29 cellular contexts compared by ENCODE assay signal in the genomic region with DNA sequence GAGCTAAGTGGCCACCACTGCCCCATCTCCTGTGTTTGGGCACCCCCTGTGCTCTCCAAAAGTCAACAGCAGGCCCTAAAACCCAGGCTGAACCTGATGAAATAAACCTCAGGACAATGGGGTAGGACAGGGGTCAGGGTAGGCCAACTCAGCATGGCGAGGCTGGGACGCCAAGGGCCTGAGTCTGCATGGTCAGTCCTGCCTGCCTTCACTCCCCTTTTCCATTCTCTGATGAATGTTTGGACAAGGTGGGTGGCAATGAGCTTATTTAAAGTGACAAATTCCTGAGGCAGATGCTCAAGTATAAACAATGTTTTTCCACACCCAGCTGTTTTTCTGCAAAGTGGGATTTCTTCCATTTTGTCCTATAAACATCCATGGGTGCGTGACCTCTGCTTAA. TPM values are rescaled to one million over a fixed set of nuclear protein-coding genes. Genes with fewer than 3 reads are reported as not detected.
"Had no signal": no experiment of that assay in that cellular context is flagged by ENCODE, and none has a peak within 500 bp of the region (broad histone marks: within the 10 kb centered on the region; RNA-seq: fewer than 3 reads in every experiment).

No MANE protein-coding gene starts in this region.

- H3K27ac ChIP-seq: ascending aorta, cardiac muscle cell, colonic mucosa, esophagus squamous epithelium had no signal

- FAIRE-seq: frontal cortex had no signal

- H3K9me3 ChIP-seq: ascending aorta, colonic mucosa, esophagus squamous epithelium had no signal

- H3K4me1 ChIP-seq: ascending aorta, breast epithelium, colonic mucosa, esophagus squamous epithelium had no signal

- H3K4me3 ChIP-seq: ascending aorta, breast epithelium, cardiac muscle cell, colonic mucosa, esophagus squamous epithelium had no signal

- H3K36me3 Mint-ChIP-seq: activated naive CD4-positive, alpha-beta T cell treated with anti-CD3 and anti-CD28 coated beads, Interleukin-2, amount 10 ng/mL, durations not matched to agents 7 days and 5 days; activated naive CD4-positive, alpha-beta T cell treated with anti-CD3 and anti-CD28 coated beads, Interleukin-2, amount 50 U/mL, for 72 hours; activated naive CD8-positive, alpha-beta T cell treated with anti-CD3 and anti-CD28 coated beads, Interleukin-2, amount 10 ng/mL, durations not matched to agents 7 days and 5 days; brain had no signal

- H3K4me3 Mint-ChIP-seq: activated naive CD4-positive, alpha-beta T cell treated with anti-CD3 and anti-CD28 coated beads, Interleukin-2, amount 10 ng/mL, durations not matched to agents 7 days and 5 days; activated naive CD8-positive, alpha-beta T cell treated with anti-CD3 and anti-CD28 coated beads, Interleukin-2, amount 10 ng/mL, durations not matched to agents 7 days and 5 days; activated T-cell treated with anti-CD3 and anti-CD28 coated beads, Interleukin-2, amount 50 U/mL, for 24 hours; activated T-cell treated with anti-CD3 and anti-CD28 coated beads, Interleukin-2, amount 50 U/mL, for 72 hours; brain; T-helper 17 cell; T-helper 2 cell treated with Interferon-gamma antibody and Interleukin-4, amounts not matched to agents 5 μg/mL and 100 μg/mL, for 36 hours had no signal

- H3K27me3 ChIP-seq: ascending aorta, breast epithelium, cardiac muscle cell, colonic mucosa, esophagus squamous epithelium had no signal

- DNase-seq: activated CD4-positive, alpha-beta T cell treated with anti-CD3 and anti-CD28 coated beads for 48 hours; activated CD4-positive, alpha-beta T cell treated with anti-CD3 and anti-CD28 coated beads, Interleukin-2, amount 50 U/mL, for 1 hour; activated CD4-positive, alpha-beta T cell treated with anti-CD3 and anti-CD28 coated beads, Interleukin-2, amount 50 U/mL, for 48 hours; activated CD8-positive, alpha-beta memory T cell treated with anti-CD3 and anti-CD28 coated beads, Interleukin-2, amount 50 U/mL, for 48 hours; activated gamma-delta T cell; activated naive CD4-positive, alpha-beta T cell; activated naive CD4-positive, alpha-beta T cell treated with anti-CD3 and anti-CD28 coated beads, Interleukin-2, amount 10 ng/mL, durations not matched to agents 7 days and 5 days; activated naive CD8-positive, alpha-beta T cell treated with anti-CD3 and anti-CD28 coated beads, Interleukin-2, amount 10 ng/mL, durations not matched to agents 7 days and 5 days; activated T-cell treated with anti-CD3 and anti-CD28 coated beads for 4 hours; activated T-cell treated with anti-CD3 and anti-CD28 coated beads, Interleukin-2, amount 50 U/mL, for 24 hours; activated T-cell treated with anti-CD3 and anti-CD28 coated beads, Interleukin-2, amount 50 U/mL, for 72 hours; central memory CD4-positive, alpha-beta T cell; cerebellar nuclear complex; colonic mucosa; effector CD8-positive, alpha-beta T cell; erythroblast; esophagus squamous epithelium; foreskin fibroblast; T-helper 1 cell; T-helper 17 cell; T1000 had no signal

- H3K36me3 ChIP-seq: ascending aorta, breast epithelium, cardiac muscle cell, colonic mucosa, esophagus squamous epithelium had no signal

- H3K27ac Mint-ChIP-seq: activated naive CD4-positive, alpha-beta T cell treated with anti-CD3 and anti-CD28 coated beads, Interleukin-2, amount 10 ng/mL, durations not matched to agents 7 days and 5 days; activated naive CD4-positive, alpha-beta T cell treated with anti-CD3 and anti-CD28 coated beads, Interleukin-2, amount 50 U/mL, for 72 hours; activated naive CD8-positive, alpha-beta T cell treated with anti-CD3 and anti-CD28 coated beads, Interleukin-2, amount 10 ng/mL, durations not matched to agents 7 days and 5 days; activated T-cell treated with anti-CD3 and anti-CD28 coated beads, Interleukin-2, amount 50 U/mL, for 24 hours; activated T-cell treated with anti-CD3 and anti-CD28 coated beads, Interleukin-2, amount 50 U/mL, for 72 hours; brain; T-helper 17 cell; T-helper 2 cell treated with Interferon-gamma antibody and Interleukin-4, amounts not matched to agents 5 μg/mL and 100 μg/mL, for 36 hours had no signal

- ATAC-seq: activated naive CD4-positive, alpha-beta T cell treated with anti-CD3 and anti-CD28 coated beads, Interleukin-2, amount 50 U/mL, for 72 hours; activated T-cell treated with anti-CD3 and anti-CD28 coated beads, Interleukin-2, amount 50 U/mL, for 72 hours; T-helper 17 cell had no signal

- H3K27me3 Mint-ChIP-seq: activated naive CD8-positive, alpha-beta T cell treated with anti-CD3 and anti-CD28 coated beads, Interleukin-2, amount 10 ng/mL, durations not matched to agents 7 days and 5 days had no signal

- H3K9me3 Mint-ChIP-seq: activated naive CD4-positive, alpha-beta T cell treated with anti-CD3 and anti-CD28 coated beads, Interleukin-2, amount 10 ng/mL, durations not matched to agents 7 days and 5 days; activated naive CD8-positive, alpha-beta T cell treated with anti-CD3 and anti-CD28 coated beads, Interleukin-2, amount 10 ng/mL, durations not matched to agents 7 days and 5 days; activated T-cell treated with anti-CD3 and anti-CD28 coated beads, Interleukin-2, amount 50 U/mL, for 24 hours; activated T-cell treated with anti-CD3 and anti-CD28 coated beads, Interleukin-2, amount 50 U/mL, for 72 hours; T-helper 2 cell treated with Interferon-gamma antibody and Interleukin-4, amounts not matched to agents 5 μg/mL and 100 μg/mL, for 36 hours had no signal

- H3K4me1 Mint-ChIP-seq: activated naive CD4-positive, alpha-beta T cell treated with anti-CD3 and anti-CD28 coated beads, Interleukin-2, amount 10 ng/mL, durations not matched to agents 7 days and 5 days; activated naive CD8-positive, alpha-beta T cell treated with anti-CD3 and anti-CD28 coated beads, Interleukin-2, amount 10 ng/mL, durations not matched to agents 7 days and 5 days; brain; T-helper 17 cell had no signal

RNA-seq across cellular contexts. Expression of a gene that starts 47.2 kb away (rescaled TPM):
- total RNA-seq: activated naive CD4-positive, alpha-beta T cell treated with anti-CD3 and anti-CD28 coated beads, Interleukin-2, amount 50 U/mL, for 72 hours; activated naive CD8-positive, alpha-beta T cell treated with anti-CD3 and anti-CD28 coated beads, Interleukin-2, amount 10 ng/mL, durations not matched to agents 7 days and 5 days; activated T-cell treated with anti-CD3 and anti-CD28 coated beads, Interleukin-2, amount 50 U/mL, for 72 hours; dermis microvascular lymphatic vessel endothelial cell; T-helper 17 cell had no signal
